10 cellular contexts compared by ENCODE assay signal in the genomic region with DNA sequence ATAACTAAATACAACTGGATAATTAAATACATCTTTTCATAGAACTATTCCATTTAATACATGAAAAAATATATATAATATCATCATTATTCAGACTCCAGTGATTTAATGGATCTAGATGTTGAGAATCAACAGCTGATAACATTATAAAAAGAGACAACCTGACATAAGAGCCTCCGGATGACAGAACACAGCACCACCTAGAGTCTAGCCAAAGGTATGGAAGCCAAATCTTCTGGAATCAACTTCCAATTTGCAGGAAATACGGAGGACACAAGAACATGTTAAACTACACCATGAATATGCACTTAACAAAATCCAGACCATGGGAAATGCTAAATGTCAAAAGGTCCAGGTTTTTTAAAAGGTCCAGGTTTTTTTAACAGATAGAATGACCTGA. TPM values are rescaled to one million over a fixed set of nuclear protein-coding genes. Genes with fewer than 3 reads are reported as not detected.
DNase-seq lines count a peak whose midpoint lies in the region; ATAC-seq and TF ChIP-seq lines count a peak whose summit lies in the region.
"Had no signal": no experiment of that assay in that cellular context is flagged by ENCODE, and none has a peak within 500 bp of the region (broad histone marks: within the 10 kb centered on the region; RNA-seq: fewer than 3 reads in every experiment).

No MANE protein-coding gene starts in this region.

- WGBS in mesendoderm (ENCODE audit: extremely low coverage, insufficient coverage, low lambda C conversion rate), result no CpG with 5 or more reads among the region's 2 CpGs

- H3K9me3 Mint-ChIP-seq in stimulated activated naive B cell treated with anti-CD40 and anti-IgM and Interleukin-4, amounts not matched to agents 10 μg/mL and 1 μg/mL and 100 μg/mL, for 72 hours, result peaks cover 9 to 25% of the 10 kb centered on the region in 2 donors

- H3K27ac ChIP-seq in mesendoderm (ENCODE audit: low read depth, low read length), result no peak overlapping the region

- H3K79me2 ChIP-seq in mesendoderm (ENCODE audit: control insufficient read depth, insufficient read depth, low read length), result peaks cover 12% of the 10 kb centered on the region

- no peaks in the 10 kb centered on the region for H3K4me1 ChIP-seq in mesendoderm (ENCODE audit: control insufficient read depth, low read depth, low read length)

- H3K4me3 Mint-ChIP-seq in stimulated activated naive B cell treated with anti-CD40 and anti-IgM and Interleukin-4, amounts not matched to agents 10 μg/mL and 1 μg/mL and 100 μg/mL, for 72 hours, result no peak overlapping the region

- no peaks in the 10 kb centered on the region for H3K36me3 ChIP-seq in mesendoderm (ENCODE audit: control insufficient read depth, insufficient read depth, low read length)

- H4K8ac ChIP-seq in mesendoderm (ENCODE audit: low read depth, low read length), result no peak overlapping the region

- no peak overlapping the region for H3K23ac ChIP-seq in mesendoderm (ENCODE audit: low read length)

- H2BK120ac ChIP-seq in mesendoderm (ENCODE audit: low read depth, low read length), result no peak overlapping the region

- no peak overlapping the region for H3K18ac ChIP-seq in mesendoderm (ENCODE audit: low read length)

- no peak overlapping the region for H2BK15ac ChIP-seq in mesendoderm (replicated peaks; ENCODE audit: low read depth)

- peaks cover 33 to 39% of the 10 kb centered on the region in 2 donors for H3K36me3 Mint-ChIP-seq in stimulated activated naive B cell treated with anti-CD40 and anti-IgM and Interleukin-4, amounts not matched to agents 10 μg/mL and 1 μg/mL and 100 μg/mL, for 72 hours

- H3K27me3 ChIP-seq in mesendoderm (ENCODE audit: insufficient read depth, low read length, poor library complexity), result no peaks in the 10 kb centered on the region

- H3K79me1 ChIP-seq in mesendoderm (ENCODE audit: low read length), result peaks cover 7% of the 10 kb centered on the region

- H3K4me3 ChIP-seq in choroid plexus epithelial cell (ENCODE audit: low read depth, low read length) (peak overlapping the region; percentile 13), mesendoderm (ENCODE audit: low read length) (no peak overlapping the region)

- peak; percentile 85 for TF ChIP-seq CTCF in choroid plexus epithelial cell (conservative IDR thresholded peaks at IDR 0.05; ENCODE audit: low read depth, low read length)

- H3K4me2 ChIP-seq in mesendoderm (ENCODE audit: low read length), result no peak overlapping the region

- no peak overlapping the region for H3K9ac ChIP-seq in mesendoderm (ENCODE audit: low read length)

- no peak overlapping the region for H2AK5ac ChIP-seq in mesendoderm (ENCODE audit: low read length)

- H3K27ac Mint-ChIP-seq in stimulated activated naive B cell treated with anti-CD40 and anti-IgM and Interleukin-4, amounts not matched to agents 10 μg/mL and 1 μg/mL and 100 μg/mL, for 72 hours, result no peak overlapping the region

- ATAC-seq in stimulated activated naive B cell treated with anti-CD40 and anti-IgM and Interleukin-4, amounts not matched to agents 10 μg/mL and 1 μg/mL and 100 μg/mL, for 72 hours (replicated peaks), result no peak

- H3K27me3 Mint-ChIP-seq in stimulated activated naive B cell treated with anti-CD40 and anti-IgM and Interleukin-4, amounts not matched to agents 10 μg/mL and 1 μg/mL and 100 μg/mL, for 72 hours, result no peaks in the 10 kb centered on the region

- no peak overlapping the region for H3K4ac ChIP-seq in mesendoderm (ENCODE audit: low read depth, low read length)

- peak; percentile 56 for DNase-seq in ELR (ENCODE audit: low read depth)
- peak; percentile 20 for DNase-seq in M059J (ENCODE audit: low read depth)
- DNase-seq in choroid plexus epithelial cell (ENCODE audit: low read depth), result peak; percentile 76
- peak; percentile 73 for DNase-seq in mesendoderm
- DNase-seq in GDM1 (lab: John Stamatoyannopoulos, UW), result no peak
- no peak for DNase-seq in stimulated activated naive B cell treated with anti-CD40 and anti-IgM and Interleukin-4, amounts not matched to agents 10 μg/mL and 1 μg/mL and 100 μg/mL, for 72 hours
- no peak for DNase-seq in DMS153 (lab: John Stamatoyannopoulos, UW)
- no peak for DNase-seq in occipital lobe (lab: John Stamatoyannopoulos, UW)
- DNase-seq: activated gamma-delta T cell treated with Interleukin-2 at 50 U/mL for 16 hours, NCI-H774 had no signal

- H2BK5ac ChIP-seq in mesendoderm (ENCODE audit: low read length), result no peak overlapping the region

- peaks cover under 1 to 25% of the 10 kb centered on the region in 2 donors for H3K4me1 Mint-ChIP-seq in stimulated activated naive B cell treated with anti-CD40 and anti-IgM and Interleukin-4, amounts not matched to agents 10 μg/mL and 1 μg/mL and 100 μg/mL, for 72 hours

- no peak overlapping the region for H3K56ac ChIP-seq in mesendoderm (ENCODE audit: low read length)

- H4K5ac ChIP-seq in mesendoderm (ENCODE audit: low read length), result no peak overlapping the region

RNA-seq across cellular contexts. Expression of gene LRBA, which starts 55.0 kb away (rescaled TPM):
- 14.0 and 28.9 TPM in 2 replicates for total RNA-seq in M059J (2014; rRNA removed; shearing (Covaris generic))
- 17.7 TPM for polyA plus RNA-seq in mesendoderm (2013, experiment 1 of 2)
- 17.8 TPM for polyA plus RNA-seq in mesendoderm (2013, experiment 2 of 2)
- 25.3 TPM for total RNA-seq in occipital lobe

Comparison
In these comparisons a context has a peak if more than half of its experiments do, and no peak if none do; other contexts are left out.
1. DNase-seq: peak in ELR (single experiment), M059J (single experiment), choroid plexus epithelial cell (single experiment) and mesendoderm (single experiment); none in GDM1 (single experiment), stimulated activated naive B cell treated with anti-CD40 and anti-IgM and Interleukin-4, amounts not matched to agents 10 μg/mL and 1 μg/mL and 100 μg/mL, for 72 hours (single experiment), DMS153 (single experiment) and occipital lobe (single experiment).